Comparison of ENCODE assay signal across 16 cellular contexts in the genomic region with DNA sequence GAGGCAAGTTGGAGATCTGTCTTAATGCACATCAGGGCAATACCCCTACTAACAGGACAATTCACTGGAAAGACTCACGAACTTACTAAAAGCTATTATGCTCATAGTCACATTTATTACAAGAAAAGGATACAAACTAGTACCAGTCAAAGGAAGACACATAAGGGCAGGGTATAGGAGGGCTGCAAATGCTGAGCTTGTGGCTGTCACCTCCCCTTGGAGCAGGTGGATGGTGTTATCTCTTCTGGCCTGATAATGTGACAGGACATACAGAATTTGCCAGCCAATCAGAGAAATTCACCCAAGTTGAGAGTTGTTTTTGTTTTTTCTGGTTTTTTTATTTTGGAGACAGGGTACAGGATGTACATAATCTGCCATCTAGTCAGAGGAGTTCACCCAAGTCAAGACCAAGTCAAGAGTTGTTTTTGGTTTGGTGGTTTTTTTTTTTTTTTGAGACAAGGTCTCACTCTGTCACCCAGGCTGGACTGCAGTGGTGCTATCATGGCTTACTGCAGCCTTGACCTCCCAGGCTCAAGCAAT. TPM values are rescaled to one million over a fixed set of nuclear protein-coding genes. Genes with fewer than 3 reads are reported as not detected.
DNase-seq lines count a peak whose midpoint lies in the region; ATAC-seq lines count a peak whose summit lies in the region.
"Had no signal": no experiment of that assay in that cellular context is flagged by ENCODE, and none has a peak within 500 bp of the region (broad histone marks: within the 10 kb centered on the region; RNA-seq: fewer than 3 reads in every experiment).

No MANE protein-coding gene starts in this region.

- intact Hi-C loops in CD4-positive, alpha-beta memory T cell (cut with micrococcal nuclease), result no loop called here

- no peaks in the 10 kb centered on the region for H3K27me3 Mint-ChIP-seq in activated CD4-positive, alpha-beta T cell treated with anti-CD3 and anti-CD28 coated beads, Interleukin-2, amount 10 ng/mL, durations not matched to agents 7 days and 5 days
- no peaks in the 10 kb centered on the region for H3K27me3 Mint-ChIP-seq in CD4-positive, CD25-positive, alpha-beta regulatory T cell
- H3K27me3 Mint-ChIP-seq in CD4-positive, alpha-beta memory T cell, result no peaks in the 10 kb centered on the region
- H3K27me3 Mint-ChIP-seq in central memory CD8-positive, alpha-beta T cell, result no peaks in the 10 kb centered on the region
- H3K27me3 Mint-ChIP-seq: B cell, IgD-negative memory B cell had no signal

- peaks cover 44% of the 10 kb centered on the region for H3K36me3 ChIP-seq in CD4-positive, CD25-positive, alpha-beta regulatory T cell (ENCODE audit: control insufficient read depth, insufficient read depth, low read length)
- H3K36me3 ChIP-seq in CD4-positive, alpha-beta memory T cell (ENCODE audit: insufficient read depth, low read length), result peaks cover 14% of the 10 kb centered on the region

- no peaks in the 10 kb centered on the region for H3K9me3 ChIP-seq in CD4-positive, CD25-positive, alpha-beta regulatory T cell (ENCODE audit: control insufficient read depth in 2 of 2, low read length in 2 of 2)
- no peaks in the 10 kb centered on the region for H3K9me3 ChIP-seq in CD4-positive, alpha-beta memory T cell (ENCODE audit: control insufficient read depth in 1 of 2, low read length in 2 of 2)
- H3K9me3 ChIP-seq: BLaER1 treated with 17β-estradiol and CSF1 and Interleukin-3, amounts not matched to agents 10 nM and 100 nM had no signal

- peaks cover 36% of the 10 kb centered on the region for H3K4me1 Mint-ChIP-seq in activated CD4-positive, alpha-beta T cell treated with anti-CD3 and anti-CD28 coated beads, Interleukin-2, amount 10 ng/mL, durations not matched to agents 7 days and 5 days
- peaks cover 24 to 36% (median 27%) of the 10 kb centered on the region in 4 donors for H3K4me1 Mint-ChIP-seq in CD4-positive, CD25-positive, alpha-beta regulatory T cell
- peaks cover 9 to 22% (median 13%) of the 10 kb centered on the region in 4 donors for H3K4me1 Mint-ChIP-seq in CD4-positive, alpha-beta memory T cell
- H3K4me1 Mint-ChIP-seq in central memory CD8-positive, alpha-beta T cell, result peaks cover 11% of the 10 kb centered on the region
- H3K4me1 Mint-ChIP-seq: B cell, IgD-negative memory B cell had no signal

- peaks cover 15% of the 10 kb centered on the region for H3K4me1 ChIP-seq in CD4-positive, CD25-positive, alpha-beta regulatory T cell (ENCODE audit: control insufficient read depth, insufficient read depth, low read length, poor library complexity, severe bottlenecking)
- H3K4me1 ChIP-seq in CD4-positive, alpha-beta memory T cell (ENCODE audit: insufficient read depth, low read length), result peaks cover 7% of the 10 kb centered on the region
- H3K4me1 ChIP-seq: BLaER1 treated with 17β-estradiol and CSF1 and Interleukin-3, amounts not matched to agents 10 nM and 100 nM had no signal

- H3K4me3 Mint-ChIP-seq in activated CD4-positive, alpha-beta T cell treated with anti-CD3 and anti-CD28 coated beads, Interleukin-2, amount 10 ng/mL, durations not matched to agents 7 days and 5 days, result no peak overlapping the region
- peak overlapping the region; percentile 22 to 57 (median 25) for H3K4me3 Mint-ChIP-seq in CD4-positive, CD25-positive, alpha-beta regulatory T cell
- H3K4me3 Mint-ChIP-seq in CD4-positive, alpha-beta memory T cell, result peak overlapping the region in 1 of 8 donors; percentile 20
- H3K4me3 Mint-ChIP-seq in central memory CD8-positive, alpha-beta T cell, result no peak overlapping the region
- H3K4me3 Mint-ChIP-seq: B cell, H9, IgD-negative memory B cell had no signal

- H3K27me3 ChIP-seq in CD4-positive, CD25-positive, alpha-beta regulatory T cell (ENCODE audit: control insufficient read depth, insufficient read depth, low read length), result no peaks in the 10 kb centered on the region
- no peaks in the 10 kb centered on the region for H3K27me3 ChIP-seq in CD4-positive, alpha-beta memory T cell (ENCODE audit: insufficient read depth, low read length)
- H3K27me3 ChIP-seq: BLaER1 treated with 17β-estradiol and CSF1 and Interleukin-3, amounts not matched to agents 10 nM and 100 nM had no signal

- POLR2A ChIA-PET in activated CD4-positive, alpha-beta T cell treated with anti-CD3 and anti-CD28 coated beads, Interleukin-2, amount 10 ng/mL, durations not matched to agents 7 days and 5 days (lab: Charles Lee), result no interaction called here
- POLR2A ChIA-PET in CD4-positive, alpha-beta memory T cell (lab: Charles Lee; ENCODE audit: partially characterized antibody), result no interaction called here

- no peak for DNase-seq in activated CD4-positive, alpha-beta T cell treated with anti-CD3 and anti-CD28 coated beads, Interleukin-2, amount 10 ng/mL, durations not matched to agents 7 days and 5 days
- DNase-seq in activated CD4-positive, alpha-beta T cell treated with anti-CD3 and anti-CD28 coated beads, Interleukin-2, amount 50 U/mL, for 48 hours, result no peak
- DNase-seq in CD4-positive, CD25-positive, alpha-beta regulatory T cell, result peak in 2 of 3 donors; percentile 38 to 47
- no peak for DNase-seq in CD4-positive, alpha-beta memory T cell
- DNase-seq in central memory CD8-positive, alpha-beta T cell (ENCODE audit: low spot score in 2 of 2), result no peak
- DNase-seq in iPS-NIHi11 (ENCODE audit: low spot score) (no peak), glomerular visceral epithelial cell (ENCODE audit: extremely low spot score) (no peak)
- DNase-seq: Calu3, DMS79 treated with DMSO at 0.1 percent for 48 hours, GF-D8, H9 had no signal

- peak; percentile 37 to 64 for ATAC-seq in CD4-positive, CD25-positive, alpha-beta regulatory T cell (ENCODE audit: low read depth in 2 of 2)
- peak; percentile 32 for ATAC-seq in central memory CD8-positive, alpha-beta T cell (replicated peaks; ENCODE audit: extremely low read depth, poor library complexity, severe bottlenecking)
- no peak for ATAC-seq in HG03469 (IDR thresholded peaks at IDR 0.05; ENCODE audit: unreplicated experiment)
- ATAC-seq: HepG2 had no signal

- H3K9me3 Mint-ChIP-seq in activated CD4-positive, alpha-beta T cell treated with anti-CD3 and anti-CD28 coated beads, Interleukin-2, amount 10 ng/mL, durations not matched to agents 7 days and 5 days, result peaks cover 3% of the 10 kb centered on the region
- peaks cover 0 to 4% (median 0%) of the 10 kb centered on the region in 7 donors for H3K9me3 Mint-ChIP-seq in CD4-positive, CD25-positive, alpha-beta regulatory T cell
- H3K9me3 Mint-ChIP-seq in CD4-positive, alpha-beta memory T cell, result no peaks in the 10 kb centered on the region
- no peaks in the 10 kb centered on the region for H3K9me3 Mint-ChIP-seq in central memory CD8-positive, alpha-beta T cell
- H3K9me3 Mint-ChIP-seq: H9, IgD-negative memory B cell had no signal

- peak overlapping the region; percentile 47 for H3K27ac Mint-ChIP-seq in activated CD4-positive, alpha-beta T cell treated with anti-CD3 and anti-CD28 coated beads, Interleukin-2, amount 10 ng/mL, durations not matched to agents 7 days and 5 days
- H3K27ac Mint-ChIP-seq in CD4-positive, CD25-positive, alpha-beta regulatory T cell, result peak overlapping the region; percentile 24 to 94 (median 81)
- H3K27ac Mint-ChIP-seq in CD4-positive, alpha-beta memory T cell, result peak overlapping the region in 4 of 7 donors; percentile 13 to 65 (median 16)
- H3K27ac Mint-ChIP-seq in central memory CD8-positive, alpha-beta T cell (ENCODE audit: low read depth), result no peak overlapping the region
- H3K27ac Mint-ChIP-seq: B cell, IgD-negative memory B cell had no signal

- H3K4me3 ChIP-seq in CD4-positive, CD25-positive, alpha-beta regulatory T cell (ENCODE audit: low read depth, low read length), result peak overlapping the region; percentile 26
- H3K4me3 ChIP-seq in CD4-positive, alpha-beta memory T cell (ENCODE audit: low read length in 2 of 2), result no peak overlapping the region
- H3K4me3 ChIP-seq: BLaER1 treated with 17β-estradiol and CSF1 and Interleukin-3, amounts not matched to agents 10 nM and 100 nM had no signal

- CTCF ChIA-PET in activated CD4-positive, alpha-beta T cell treated with anti-CD3 and anti-CD28 coated beads, Interleukin-2, amount 10 ng/mL, durations not matched to agents 7 days and 5 days (lab: Charles Lee), result interaction anchor here (0.6 to 1.2 kb wide), 3 partner anchors 9 to 204 kb away, joined by 3 read pairs; a partner anchor contains a TSS
- CTCF ChIA-PET in CD4-positive, alpha-beta memory T cell (lab: Charles Lee; ENCODE audit: partially characterized antibody), result interaction anchor here (1.1 to 1.3 kb wide), 2 partner anchors 9 to 12 kb away, joined by 4 to 5 read pairs; a partner anchor contains a TSS

- H3K36me3 Mint-ChIP-seq in activated CD4-positive, alpha-beta T cell treated with anti-CD3 and anti-CD28 coated beads, Interleukin-2, amount 10 ng/mL, durations not matched to agents 7 days and 5 days (ENCODE audit: low read depth), result peaks cover 74% of the 10 kb centered on the region
- peaks cover 49% of the 10 kb centered on the region for H3K36me3 Mint-ChIP-seq in CD4-positive, CD25-positive, alpha-beta regulatory T cell
- H3K36me3 Mint-ChIP-seq in CD4-positive, alpha-beta memory T cell, result peaks cover 46 to 62% of the 10 kb centered on the region in 2 donors
- H3K36me3 Mint-ChIP-seq in central memory CD8-positive, alpha-beta T cell (ENCODE audit: insufficient read depth), result peaks cover 28% of the 10 kb centered on the region

- no peak overlapping the region for H3K27ac ChIP-seq in CD4-positive, CD25-positive, alpha-beta regulatory T cell (ENCODE audit: insufficient read depth, low read length, poor library complexity, severe bottlenecking)
- no peak overlapping the region for H3K27ac ChIP-seq in CD4-positive, alpha-beta memory T cell (ENCODE audit: low read depth, low read length)
- H3K27ac ChIP-seq: BLaER1 treated with 17β-estradiol and CSF1 and Interleukin-3, amounts not matched to agents 10 nM and 100 nM had no signal

RNA-seq across cellular contexts. Expression of a gene that starts 8.8 kb away (rescaled TPM):
- total RNA-seq in activated CD4-positive, alpha-beta T cell treated with anti-CD3 and anti-CD28 coated beads, Interleukin-2, amount 10 ng/mL, durations not matched to agents 7 days and 5 days, result 10 to 100 TPM; 47.8 to 49.2 TPM
- 29.4 TPM for total RNA-seq in CD4-positive, CD25-positive, alpha-beta regulatory T cell
- 10 to 100 TPM; 24.6 to 33.9 (median 26.8) TPM for polyA plus RNA-seq in CD4-positive, CD25-positive, alpha-beta regulatory T cell
- 10 to 100 TPM; 18.6 to 22.1 TPM for total RNA-seq in CD4-positive, alpha-beta memory T cell
- polyA plus RNA-seq in CD4-positive, alpha-beta memory T cell, result 10 to 100 TPM; 14.4 to 17.7 TPM

RNA-seq across cellular contexts. Expression of a gene that starts 57.9 kb away (rescaled TPM):
- total RNA-seq in activated CD4-positive, alpha-beta T cell treated with anti-CD3 and anti-CD28 coated beads, Interleukin-2, amount 10 ng/mL, durations not matched to agents 7 days and 5 days, result 10 to 100 TPM; 37.0 to 47.5 TPM
- 42.6 TPM for total RNA-seq in CD4-positive, CD25-positive, alpha-beta regulatory T cell
- polyA plus RNA-seq in CD4-positive, CD25-positive, alpha-beta regulatory T cell, result 100 to 1,000 TPM; 261 to 276 (median 269) TPM
- 10 to 100 TPM; 54.5 to 60.4 TPM for total RNA-seq in CD4-positive, alpha-beta memory T cell
- 100 to 1,000 TPM; 260 to 446 TPM for polyA plus RNA-seq in CD4-positive, alpha-beta memory T cell

Comparison
In these comparisons a context has a peak if more than half of its experiments do, and no peak if none do; other contexts are left out.
1. DNase-seq: peak in CD4-positive, CD25-positive, alpha-beta regulatory T cell (2 of 3); none in activated CD4-positive, alpha-beta T cell treated with anti-CD3 and anti-CD28 coated beads, Interleukin-2, amount 10 ng/mL, durations not matched to agents 7 days and 5 days (single experiment), activated CD4-positive, alpha-beta T cell treated with anti-CD3 and anti-CD28 coated beads, Interleukin-2, amount 50 U/mL, for 48 hours (0 of 2), CD4-positive, alpha-beta memory T cell (0 of 5), central memory CD8-positive, alpha-beta T cell (0 of 2), iPS-NIHi11 (single experiment) and glomerular visceral epithelial cell (single experiment).
2. H3K4me3 Mint-ChIP-seq: peak in CD4-positive, CD25-positive, alpha-beta regulatory T cell (4 of 4); none in activated CD4-positive, alpha-beta T cell treated with anti-CD3 and anti-CD28 coated beads, Interleukin-2, amount 10 ng/mL, durations not matched to agents 7 days and 5 days (single experiment) and central memory CD8-positive, alpha-beta T cell (single experiment).